8 cellular contexts compared by ENCODE assay signal in genomic region chr11:44950036-44950624, GRCh38. TPM values are rescaled to one million over a fixed set of nuclear protein-coding genes. Genes with fewer than 3 reads are reported as not detected.
DNase-seq lines count a peak whose midpoint lies in the region; ATAC-seq, FAIRE-seq and TF ChIP-seq lines count a peak whose summit lies in the region.

No MANE protein-coding gene starts in this region.

- POLR2A ChIA-PET in BJ (lab: Charles Lee) = no interaction called here

- peaks cover 5% of the 10 kb centered on the region for H3K36me3 ChIP-seq in BJ (ENCODE audit: control insufficient read depth, insufficient read depth, low read length)

- DNase-seq in BJ (ENCODE audit: low read depth) (no peak), NB4 (ENCODE audit: low read depth) (peak; percentile 58), islet precursor cell (peak; percentile 73), middle frontal gyrus (ENCODE audit: extremely low spot score, low spot score) (no peak), omental fat pad (ENCODE audit: low spot score) (no peak), H54 (ENCODE audit: insufficient read length, low spot score) (no peak)
- DNase-seq in stimulated activated CD4-positive, alpha-beta T cell treated with anti-CD3 and anti-CD28 coated beads, Interleukin-2, amount 100 ng/mL, for 24 hours = peak; percentile 44 to 57

- TF ChIP-seq POLR2A in NB4 (IDR thresholded peaks at IDR 0.05; ENCODE audit: extremely low read depth, insufficient read length) (no peak), H54 (IDR thresholded peaks at IDR 0.05; ENCODE audit: low read depth, low read length) (no peak)

- H3K4me3 ChIP-seq in BJ (ENCODE audit: low read depth, low read length) (peak overlapping the region; percentile 92), NB4 (ENCODE audit: low read depth, low read length) (peak overlapping the region; percentile 78)

- peak overlapping the region; percentile 17 for H3K27ac ChIP-seq in adipose tissue (ENCODE audit: low read depth, low read length)

- WGBS in adipose tissue, 3 donors = 0 to 1% (median 1%) methylated on average over 33 to 63 of the region's 63 CpGs

- TF ChIP-seq CTCF in BJ (IDR thresholded peaks at IDR 0.05; ENCODE audit: insufficient read depth, low read depth, low read length) (no peak), NB4 (IDR thresholded peaks at IDR 0.05; ENCODE audit: low read depth, low read length) (no peak), omental fat pad (IDR thresholded peaks at IDR 0.05) (no peak)

- no peak for ATAC-seq in omental fat pad (ENCODE audit: low FRiP score)

- H3K27me3 ChIP-seq in BJ (ENCODE audit: control insufficient read depth, insufficient read depth, low read length) = no peaks in the 10 kb centered on the region

- CTCF ChIA-PET in BJ (lab: Yijun Ruan, JAX) = interaction anchor here (0.7 to 1.4 kb wide), 10 partner anchors 9 to 155 kb away, joined by 3 to 11 read pairs (median 4); no protein-coding TSS in a partner anchor

- no peak for FAIRE-seq in H54 (lab: Jason Lieb, UNC)

RNA-seq across cellular contexts. Expression of gene TP53I11, which starts 0.6 kb away (rescaled TPM):
- polyA plus RNA-seq in BJ (2011; rRNA removed) (22.2 and 29.6 TPM in 2 replicates), adipose tissue (10 to 100 TPM; 39.4 to 75.9 (median 51.9) TPM)
- polyA minus RNA-seq in BJ (2011; rRNA and poly(A)+ RNA removed) = 33.5 and 40.1 TPM in 2 replicates
- 100 to 1,000 TPM in 2 of 4 donors, 10 to 100 TPM in 2; 64.4 to 175 (median 99.1) TPM for total RNA-seq in omental fat pad

Comparison
In these comparisons a context has a peak if more than half of its experiments do, and no peak if none do; other contexts are left out.
1. DNase-seq: peak in NB4 (single experiment), islet precursor cell (single experiment) and stimulated activated CD4-positive, alpha-beta T cell treated with anti-CD3 and anti-CD28 coated beads, Interleukin-2, amount 100 ng/mL, for 24 hours (2 of 2); none in BJ (single experiment), middle frontal gyrus (single experiment), omental fat pad (single experiment) and H54 (single experiment).